11 cellular contexts compared by ENCODE assay signal in the genomic region with DNA sequence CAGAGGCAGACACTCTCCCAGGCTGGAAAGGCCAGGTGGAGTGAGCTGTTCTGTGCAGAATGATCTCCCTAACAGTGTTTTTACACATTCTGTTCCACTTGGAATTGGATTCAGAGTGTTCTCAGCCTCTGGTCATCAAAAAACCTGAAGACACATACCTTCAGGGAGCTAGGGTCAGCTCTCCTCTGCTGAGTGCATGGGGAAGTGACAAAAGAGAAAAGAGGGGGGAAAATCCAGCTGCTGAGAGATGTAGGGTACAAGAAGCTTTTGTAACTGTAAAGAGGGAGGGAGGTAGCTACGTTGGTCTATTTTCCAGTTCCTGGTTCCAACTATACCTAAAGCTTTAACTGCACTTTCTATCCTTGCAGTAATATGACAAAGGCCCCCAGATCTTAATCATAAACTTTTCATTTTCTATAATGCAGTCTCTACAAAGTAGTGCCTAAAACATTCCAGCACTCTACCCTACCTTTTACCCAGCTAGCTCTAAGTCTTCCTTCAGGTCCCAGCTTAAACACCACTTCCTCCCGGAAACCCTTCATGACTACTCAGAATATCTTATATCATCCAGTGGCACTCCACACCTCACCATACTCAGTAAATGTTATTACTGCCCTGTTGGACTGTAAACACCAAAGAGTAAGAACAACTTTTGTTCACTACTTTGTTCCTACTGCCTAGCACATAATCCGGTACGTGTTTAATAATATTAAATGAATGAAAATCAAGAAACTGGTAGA. TPM values are rescaled to one million over a fixed set of nuclear protein-coding genes. Genes with fewer than 3 reads are reported as not detected.
DNase-seq lines count a peak whose midpoint lies in the region; ATAC-seq, FAIRE-seq and TF ChIP-seq lines count a peak whose summit lies in the region.
"Had no signal": no experiment of that assay in that cellular context is flagged by ENCODE, and none has a peak within 500 bp of the region (broad histone marks: within the 10 kb centered on the region; RNA-seq: fewer than 3 reads in every experiment).

No MANE protein-coding gene starts in this region.

- peak overlapping the region; percentile 32 for H3K4me2 ChIP-seq in endothelial cell of umbilical vein (ENCODE audit: insufficient read depth, low read length)

- H3K36me3 Mint-ChIP-seq in CD8-positive, alpha-beta memory T cell, result peaks cover 0 to 10% (median 0%) of the 10 kb centered on the region in 3 donors
- H3K36me3 Mint-ChIP-seq in osteocyte (ENCODE audit: unreplicated experiment), result no peaks in the 10 kb centered on the region

- no peaks in the 10 kb centered on the region for H3K27me3 Mint-ChIP-seq in CD8-positive, alpha-beta memory T cell
- no peaks in the 10 kb centered on the region for H3K27me3 Mint-ChIP-seq in osteocyte (ENCODE audit: unreplicated experiment)

- H3K9me1 ChIP-seq in endothelial cell of umbilical vein (replicated peaks; ENCODE audit: control insufficient read depth, extremely low read depth, insufficient read depth, low read length), result no peaks in the 10 kb centered on the region

- H3K27ac ChIP-seq in CD8-positive, alpha-beta memory T cell (ENCODE audit: low read depth, low read length), result no peak overlapping the region
- H3K27ac ChIP-seq in endothelial cell of umbilical vein (ENCODE audit: insufficient read depth, low read depth, low read length), result no peak overlapping the region

- peaks cover 84 to 96% (median 95%) of the 10 kb centered on the region in 3 donors for H3K4me1 Mint-ChIP-seq in CD8-positive, alpha-beta memory T cell
- H3K4me1 Mint-ChIP-seq in osteocyte (ENCODE audit: unreplicated experiment), result peaks cover 72% of the 10 kb centered on the region

- H3K9me3 ChIP-seq in CD8-positive, alpha-beta memory T cell (ENCODE audit: low read length), result no peaks in the 10 kb centered on the region
- no peaks in the 10 kb centered on the region for H3K9me3 ChIP-seq in endothelial cell of umbilical vein (replicated peaks; ENCODE audit: control insufficient read depth, insufficient read depth, low read length)

- H3K4me3 Mint-ChIP-seq in CD8-positive, alpha-beta memory T cell, result peak overlapping the region; percentile 10 to 73 (median 46)
- no peak overlapping the region for H3K4me3 Mint-ChIP-seq in osteocyte (ENCODE audit: unreplicated experiment)

- no TSS peak for BruUV-seq in endothelial cell of umbilical vein (replicated peaks; lab: Mats Ljungman, UMichigan)

- peaks cover 78% of the 10 kb centered on the region for H3K4me1 ChIP-seq in CD8-positive, alpha-beta memory T cell (ENCODE audit: insufficient read depth, low read length)
- no peaks in the 10 kb centered on the region for H3K4me1 ChIP-seq in endothelial cell of umbilical vein (ENCODE audit: control insufficient read depth, extremely low read depth, insufficient read depth, low read length)

- peaks cover 100% of the 10 kb centered on the region for H3K79me2 ChIP-seq in endothelial cell of umbilical vein (ENCODE audit: control insufficient read depth, insufficient read depth, low read length)

- H3K4me3 ChIP-seq in CD8-positive, alpha-beta memory T cell (ENCODE audit: low read length), result no peak overlapping the region
- H3K4me3 ChIP-seq in endothelial cell of umbilical vein (replicated peaks in 1 of 3; ENCODE audit: insufficient read depth in 1 of 3, low read depth in 1 of 3, low read length in 3 of 3), result no peak overlapping the region
- H3K4me3 ChIP-seq: skin epidermis had no signal

- POLR2A ChIA-PET in CD8-positive, alpha-beta memory T cell (lab: Charles Lee), result no interaction called here
- POLR2A ChIA-PET in endothelial cell of umbilical vein (lab: Charles Lee), result no interaction called here

- intact Hi-C loops in endothelial cell of umbilical vein (cut with micrococcal nuclease), result no loop called here

- peak overlapping the region; percentile 7 to 86 (median 68) for H3K27ac Mint-ChIP-seq in CD8-positive, alpha-beta memory T cell
- H3K27ac Mint-ChIP-seq in osteocyte (ENCODE audit: unreplicated experiment), result peak overlapping the region; percentile 52

- H3K36me3 ChIP-seq in CD8-positive, alpha-beta memory T cell (ENCODE audit: insufficient read depth, low read length), result no peaks in the 10 kb centered on the region
- H3K36me3 ChIP-seq in endothelial cell of umbilical vein (ENCODE audit: control insufficient read depth in 2 of 2, extremely low read depth in 1 of 2, insufficient read depth in 2 of 2, low read length in 2 of 2), result no peaks in the 10 kb centered on the region

- TF ChIP-seq CTCF in endothelial cell of umbilical vein (IDR thresholded peaks at IDR 0.05; ENCODE audit: extremely low read depth in 1 of 2, insufficient read depth in 1 of 2, low read depth in 1 of 2, low read length in 2 of 2), result no peak
- no peak for TF ChIP-seq CTCF in osteocyte (IDR thresholded peaks at IDR 0.05)

- H3K27me3 ChIP-seq in CD8-positive, alpha-beta memory T cell (ENCODE audit: insufficient read depth, low read length, poor library complexity, severe bottlenecking), result no peaks in the 10 kb centered on the region
- H3K27me3 ChIP-seq in endothelial cell of umbilical vein (ENCODE audit: control insufficient read depth in 2 of 2, insufficient read depth in 2 of 2, low read length in 2 of 2), result no peaks in the 10 kb centered on the region

- no peak for FAIRE-seq in endothelial cell of umbilical vein (lab: Jason Lieb, UNC)

- CTCF ChIA-PET in CD8-positive, alpha-beta memory T cell (lab: Charles Lee), result interaction anchor here (0.7 to 1.1 kb wide), 2 partner anchors 9 to 23 kb away, joined by 3 to 4 read pairs; partner anchors contain the start of gene MAPK1
- CTCF ChIA-PET in endothelial cell of umbilical vein (lab: Charles Lee), result interaction anchor here (0.8 kb wide), 1 partner anchor 83 kb away, joined by 3 read pairs; no protein-coding TSS in a partner anchor

- dilution Hi-C loops in endothelial cell of umbilical vein (cut with MboI; ENCODE audit: extremely low pct_ligation_motif_present, low sequenced_read_pairs), result loop anchor here (10.0 kb wide), 1 partner anchor 77 kb away; no protein-coding TSS in a partner anchor

- H3K9ac ChIP-seq in endothelial cell of umbilical vein (replicated peaks; ENCODE audit: extremely low read depth, insufficient read depth, low read length), result no peak overlapping the region

- no peaks in the 10 kb centered on the region for H3K9me3 Mint-ChIP-seq in CD8-positive, alpha-beta memory T cell
- H3K9me3 Mint-ChIP-seq in osteocyte (ENCODE audit: unreplicated experiment), result no peaks in the 10 kb centered on the region

- ATAC-seq in activated CD4-positive, CD25-positive, alpha-beta regulatory T cell treated with anti-CD3 and anti-CD28 coated beads, Interleukin-2, amount 50 U/mL, for 24 hours, result no peak
- ATAC-seq in HG02623 (IDR thresholded peaks at IDR 0.05; ENCODE audit: unreplicated experiment), result no peak

- no peak for TF ChIP-seq POLR2A in endothelial cell of umbilical vein (IDR thresholded peaks at IDR 0.05; ENCODE audit: low read depth, low read length)

- peaks cover 25% of the 10 kb centered on the region for H4K20me1 ChIP-seq in endothelial cell of umbilical vein (replicated peaks; ENCODE audit: control insufficient read depth, extremely low read depth, insufficient read depth, low read length)

- no peak for DNase-seq in CD8-positive, alpha-beta memory T cell
- DNase-seq in Kasumi-1 (lab: John Stamatoyannopoulos, UW) (peak; percentile 6 to 50), endothelial cell of umbilical vein (ENCODE audit: low read depth, low spot score) (no peak), osteocyte (ENCODE audit: extremely low spot score, unreplicated experiment) (no peak), D341Med (ENCODE audit: low spot score) (no peak)
- DNase-seq: cerebellar nuclear complex, NCI-H2029, T-helper 1 cell had no signal

- H2AFZ ChIP-seq in endothelial cell of umbilical vein (ENCODE audit: low read depth, low read length), result no peak overlapping the region

TF ChIP-seq in endothelial cell of umbilical vein, 7 proteins besides CTCF, POLR2A, EP300 and RAD21:
- TF ChIP-seq POLR2AphosphoS5 (IDR thresholded peaks at IDR 0.05; ENCODE audit: insufficient read depth, low read depth, low read length) (no peak), FOS (IDR thresholded peaks at IDR 0.05; ENCODE audit: borderline replicate concordance, insufficient read depth, low read length) (no peak), JUN (IDR thresholded peaks at IDR 0.05; ENCODE audit: borderline replicate concordance, insufficient read depth, insufficient read length, low read depth) (no peak), GATA2 (IDR thresholded peaks at IDR 0.05; ENCODE audit: insufficient read depth, insufficient read length, low read depth, low read length) (no peak), EZH2 (IDR thresholded peaks at IDR 0.05; ENCODE audit: borderline replicate concordance, low read depth, low read length, severe bottlenecking) (no peak), MYC (IDR thresholded peaks at IDR 0.05; ENCODE audit: low read depth, low read length) (no peak), MAX (IDR thresholded peaks at IDR 0.05; ENCODE audit: insufficient read depth, insufficient read length) (no peak)

RNA-seq across cellular contexts. Expression of gene MAPK1, which starts 9.2 kb away (rescaled TPM):
- 100 to 1,000 TPM; 132 to 134 TPM for total RNA-seq in CD8-positive, alpha-beta memory T cell
- polyA plus RNA-seq in CD8-positive, alpha-beta memory T cell, result 103 TPM
- total RNA-seq in endothelial cell of umbilical vein (155 and 163 TPM in 2 replicates), osteocyte (154 and 159 TPM in 2 replicates)
- polyA plus RNA-seq in endothelial cell of umbilical vein, result 48.3 and 50.9 TPM in 2 replicates
- polyA plus RNA-seq in endothelial cell of umbilical vein (2011; cell fraction: cytosol; rRNA removed), result 47.8 and 50.9 TPM in 2 replicates
- 46.5 and 57.4 TPM in 2 replicates for polyA plus RNA-seq in endothelial cell of umbilical vein (2011; cell fraction: nucleus; rRNA removed)
- polyA plus RNA-seq in endothelial cell of umbilical vein (2012), result 77.1 and 112 TPM in 2 replicates
- polyA minus RNA-seq in endothelial cell of umbilical vein, result 130 and 145 TPM in 2 replicates
- 16.5 TPM for polyA minus RNA-seq in endothelial cell of umbilical vein (2011; cell fraction: cytosol; rRNA and poly(A)+ RNA removed)
- polyA minus RNA-seq in endothelial cell of umbilical vein (2011; cell fraction: nucleus; rRNA and poly(A)+ RNA removed), result 32.5 and 42.0 TPM in 2 replicates

Comparison
In these comparisons a context has a peak if more than half of its experiments do, and no peak if none do; other contexts are left out.
1. DNase-seq: peak in Kasumi-1 (2 of 2); none in CD8-positive, alpha-beta memory T cell (0 of 5), endothelial cell of umbilical vein (single experiment), osteocyte (single experiment) and D341Med (single experiment).